ENCODE assay signal across 28 cellular contexts in the genomic region with DNA sequence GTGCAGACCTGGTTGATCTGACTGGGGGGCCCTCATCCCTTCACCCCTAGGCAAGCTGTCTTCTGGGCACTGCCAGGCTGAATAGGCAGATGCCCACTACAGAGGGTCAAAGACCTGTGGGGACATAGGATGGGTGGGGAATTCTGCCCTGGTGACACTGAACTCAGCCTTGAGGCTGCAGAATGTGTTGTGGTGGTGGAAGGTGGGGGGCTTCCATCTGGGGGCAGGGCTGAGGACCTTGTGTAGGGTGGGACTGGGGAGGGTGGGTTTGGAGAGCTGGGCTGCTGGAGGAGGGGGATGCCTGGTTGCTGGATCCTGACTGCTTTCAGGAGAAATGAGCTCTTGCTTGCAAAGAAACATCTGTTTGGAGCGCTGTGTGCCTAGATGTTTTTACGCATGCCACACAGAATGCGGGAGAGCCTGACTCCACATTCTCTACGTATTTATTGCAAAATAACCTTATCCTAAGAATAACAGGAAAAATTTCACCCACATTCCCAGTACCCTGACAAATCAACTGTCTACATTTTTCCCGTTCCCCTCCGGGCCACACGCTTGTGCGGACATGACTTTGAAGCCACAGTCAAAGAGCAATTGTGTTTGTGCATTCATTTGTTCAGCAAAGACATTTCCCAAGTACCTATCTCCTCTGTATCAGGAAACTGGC. TPM values are rescaled to one million over a fixed set of nuclear protein-coding genes. Genes with fewer than 3 reads are reported as not detected.
DNase-seq lines count a peak whose midpoint lies in the region; ATAC-seq and TF ChIP-seq lines count a peak whose summit lies in the region.
"Had no signal": no experiment of that assay in that cellular context is flagged by ENCODE, and none has a peak within 500 bp of the region (broad histone marks: within the 10 kb centered on the region; RNA-seq: fewer than 3 reads in every experiment).

No MANE protein-coding gene starts in this region.

- H3K4me2 ChIP-seq in trophoblast cell (ENCODE audit: low read length) = no peak overlapping the region

- no peaks in the 10 kb centered on the region for H3K36me3 Mint-ChIP-seq in T-helper 2 cell treated with Interferon-gamma antibody and Interleukin-4, amounts not matched to agents 5 μg/mL and 100 μg/mL, for 36 hours (ENCODE audit: low read depth)

- no peak overlapping the region for H4K8ac ChIP-seq in trophoblast cell (ENCODE audit: low read depth, low read length)

- no peak overlapping the region for H3K4ac ChIP-seq in trophoblast cell (ENCODE audit: low read depth, low read length)

- H3K9ac ChIP-seq in trophoblast cell (ENCODE audit: low read length) = peak overlapping the region; percentile 18

- no peaks in the 10 kb centered on the region for H3K27me3 Mint-ChIP-seq in T-helper 2 cell treated with Interferon-gamma antibody and Interleukin-4, amounts not matched to agents 5 μg/mL and 100 μg/mL, for 36 hours (ENCODE audit: low read depth)
- H3K27me3 Mint-ChIP-seq: CD4-positive, alpha-beta T cell had no signal

- H4K12ac ChIP-seq in trophoblast cell (ENCODE audit: low read depth, low read length) = no peak overlapping the region

- H3K27ac ChIP-seq in RWPE1 (peak overlapping the region; percentile 84), epithelial cell of prostate (peak overlapping the region; percentile 38), trophoblast cell (ENCODE audit: low read depth, low read length) (no peak overlapping the region)
- H3K27ac ChIP-seq: HL-60, ovary, thoracic aorta, VCaP had no signal

- H3K18ac ChIP-seq in trophoblast cell (ENCODE audit: low read length) = no peak overlapping the region

- H3K79me2 ChIP-seq in trophoblast cell (ENCODE audit: control insufficient read depth, insufficient read depth, low read length, poor library complexity) = no peaks in the 10 kb centered on the region

- H3K36me3 ChIP-seq in trophoblast cell (ENCODE audit: control insufficient read depth in 1 of 2, insufficient read depth in 2 of 2, low read length in 2 of 2) = no peaks in the 10 kb centered on the region
- H3K36me3 ChIP-seq: ovary, thoracic aorta had no signal

- no peak overlapping the region for H2BK120ac ChIP-seq in trophoblast cell (ENCODE audit: insufficient read depth, low read length, poor library complexity)

- no CpG with 5 or more reads among the region's 8 CpGs for WGBS in trophoblast cell (ENCODE audit: extremely low coverage, insufficient coverage, insufficient read length)

- peaks cover 9% of the 10 kb centered on the region for H3K9me3 ChIP-seq in trophoblast cell (ENCODE audit: insufficient read depth, low read depth, low read length)
- H3K9me3 ChIP-seq: ovary, thoracic aorta had no signal

- no peak overlapping the region for H3K14ac ChIP-seq in trophoblast cell (ENCODE audit: low read length)

- H2AFZ ChIP-seq in trophoblast cell (ENCODE audit: insufficient read depth, low read length, poor library complexity) = no peak overlapping the region

- ATAC-seq in GM21528 (IDR thresholded peaks at IDR 0.05; ENCODE audit: low FRiP score, unreplicated experiment) = no peak
- ATAC-seq in GM21515 (IDR thresholded peaks at IDR 0.05; ENCODE audit: unreplicated experiment) = no peak
- ATAC-seq: left ventricle myocardium superior; naive thymus-derived CD8-positive, alpha-beta T cell; right cardiac atrium; stimulated activated naive CD8-positive, alpha-beta T cell treated with anti-CD3 and anti-CD28 coated beads, Interleukin-15, Interleukin-2, amounts not matched to agents 100 U/mL and 50 U/mL, for 24 hours had no signal

- no peak for TF ChIP-seq CTCF in RWPE1 (conservative IDR thresholded peaks at IDR 0.05; ENCODE audit: low read depth)

- no peak overlapping the region for H4K91ac ChIP-seq in trophoblast cell (ENCODE audit: low read depth, low read length)

- no peaks in the 10 kb centered on the region for H3K79me1 ChIP-seq in trophoblast cell (ENCODE audit: low read length)

- CTCF ChIA-PET in RWPE1 (lab: Yijun Ruan, JAX) = no interaction called here

- no peaks in the 10 kb centered on the region for H3K4me1 ChIP-seq in trophoblast cell (ENCODE audit: control insufficient read depth in 1 of 2, insufficient read depth in 2 of 2, low read length in 2 of 2)

- H3K27ac Mint-ChIP-seq in T-helper 2 cell treated with Interferon-gamma antibody and Interleukin-4, amounts not matched to agents 5 μg/mL and 100 μg/mL, for 36 hours = no peak overlapping the region
- H3K27ac Mint-ChIP-seq: CD4-positive, alpha-beta T cell had no signal

- no peak overlapping the region for H3K23ac ChIP-seq in trophoblast cell (ENCODE audit: low read length)

- DNase-seq in EH (ENCODE audit: low read depth) (peak; percentile 58), RWPE1 (ENCODE audit: low spot score) (peak; percentile 71), epithelial cell of prostate (ENCODE audit: low read depth, low spot score) (peak; percentile 20), trophoblast cell (peak; percentile 90 to 98), NCI-H526 treated with DMSO at 0.1 percent for 48 hours (lab: John Stamatoyannopoulos, UW) (no peak)
- DNase-seq in T-helper 2 cell treated with Interferon-gamma antibody and Interleukin-4, amounts not matched to agents 5 μg/mL and 100 μg/mL, for 36 hours (ENCODE audit: low spot score) = no peak
- DNase-seq: activated CD4-positive, alpha-beta T cell treated with anti-CD3 and anti-CD28 coated beads for 48 hours; activated naive CD4-positive, alpha-beta T cell treated with anti-CD3 and anti-CD28 coated beads, Interleukin-2, amount 50 U/mL, for 16 hours; activated T-cell treated with anti-CD3 and anti-CD28 coated beads, Interleukin-2, amount 50 U/mL, for 48 hours; anterior cingulate cortex; CD4-positive, alpha-beta T cell; left ventricle myocardium superior; midbrain; naive thymus-derived CD8-positive, alpha-beta T cell; NCI-H1092 treated with DMSO at 0.1 percent for 48 hours; NCI-H2029; NCI-H226; NCI-H82; ovary; right cardiac atrium; stimulated activated CD4-positive, alpha-beta T cell treated with anti-CD3 and anti-CD28 coated beads, Interleukin-12 subunit alpha, Interleukin-12 subunit beta, amount 100 ng/mL, for 4 hours; stimulated activated CD4-positive, alpha-beta T cell treated with anti-CD3 and anti-CD28 coated beads, Interleukin-4, amount 100 ng/mL, for 4 hours; stimulated activated naive CD8-positive, alpha-beta T cell treated with anti-CD3 and anti-CD28 coated beads, Interleukin-15, Interleukin-2, amounts not matched to agents 100 U/mL and 50 U/mL, for 24 hours had no signal

- H2BK12ac ChIP-seq in trophoblast cell (ENCODE audit: low read length) = no peak overlapping the region

- H3K4me3 Mint-ChIP-seq in T-helper 2 cell treated with Interferon-gamma antibody and Interleukin-4, amounts not matched to agents 5 μg/mL and 100 μg/mL, for 36 hours = no peak overlapping the region
- H3K4me3 Mint-ChIP-seq: CD4-positive, alpha-beta T cell; naive thymus-derived CD8-positive, alpha-beta T cell had no signal

- no peak overlapping the region for H2BK5ac ChIP-seq in trophoblast cell (ENCODE audit: low read depth, low read length, poor library complexity)

- no peaks in the 10 kb centered on the region for H3K4me1 Mint-ChIP-seq in T-helper 2 cell treated with Interferon-gamma antibody and Interleukin-4, amounts not matched to agents 5 μg/mL and 100 μg/mL, for 36 hours (ENCODE audit: low read depth)
- H3K4me1 Mint-ChIP-seq: naive thymus-derived CD8-positive, alpha-beta T cell had no signal

- no peaks in the 10 kb centered on the region for H3K9me3 Mint-ChIP-seq in T-helper 2 cell treated with Interferon-gamma antibody and Interleukin-4, amounts not matched to agents 5 μg/mL and 100 μg/mL, for 36 hours

- H2AK5ac ChIP-seq in trophoblast cell (ENCODE audit: low read length) = no peak overlapping the region

- H3K27me3 ChIP-seq in trophoblast cell (ENCODE audit: insufficient read depth, low read length) = no peaks in the 10 kb centered on the region
- H3K27me3 ChIP-seq: ovary had no signal

- POLR2A ChIA-PET in RWPE1 (lab: Yijun Ruan, JAX; ENCODE audit: low non-redundant PET) = no interaction called here

- no peak overlapping the region for H3K4me3 ChIP-seq in trophoblast cell (ENCODE audit: low read depth, low read length)
- H3K4me3 ChIP-seq: ovary, thoracic aorta had no signal

RNA-seq across cellular contexts. Expression of gene SMIM38, which starts 18.3 kb away (rescaled TPM):
- 0.12 and 0.14 TPM in 2 replicates for polyA plus RNA-seq in trophoblast cell (2013)

Comparison
In these comparisons a context has a peak if more than half of its experiments do, and no peak if none do; other contexts are left out.
1. DNase-seq: peak in EH (single experiment), RWPE1 (single experiment), epithelial cell of prostate (single experiment) and trophoblast cell (2 of 2); none in T-helper 2 cell treated with Interferon-gamma antibody and Interleukin-4, amounts not matched to agents 5 μg/mL and 100 μg/mL, for 36 hours (single experiment) and NCI-H526 treated with DMSO at 0.1 percent for 48 hours (single experiment).